ENCODE assay signal across 7 cellular contexts in the genomic region with DNA sequence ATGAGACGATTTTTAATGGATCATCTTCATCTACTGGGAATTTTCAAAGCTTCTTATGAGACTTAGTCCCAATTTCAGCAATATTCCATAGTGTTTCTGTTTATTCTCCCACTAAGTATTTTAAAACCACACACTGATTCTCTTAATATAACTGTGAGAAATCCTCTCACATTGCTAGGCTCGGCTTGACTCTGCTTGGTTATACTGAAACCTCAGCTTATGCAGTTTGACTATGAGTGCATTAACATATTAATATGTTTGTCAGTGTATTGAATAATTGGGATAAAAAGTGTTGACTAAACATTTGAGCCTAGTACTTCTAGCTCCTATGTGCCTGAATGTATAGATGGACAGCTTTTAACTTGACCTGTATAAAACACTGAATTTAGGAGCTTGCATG.
"Had no signal": no experiment of that assay in that cellular context is flagged by ENCODE, and none has a peak within 500 bp of the region (broad histone marks: within the 10 kb centered on the region; RNA-seq: fewer than 3 reads in every experiment).

No MANE protein-coding gene starts in this region.

- DNase-seq: H9, HCEC 1CT, KBM-7 had no signal

- H2AFZ ChIP-seq: GM23338 had no signal

- H3K4me3 ChIP-seq: GM23338 had no signal

- H3K27ac ChIP-seq: HL-60, KMS-11 had no signal

- H3K9ac ChIP-seq: KMS-11 had no signal

- ATAC-seq: GM23338, HepG2 had no signal

- H3K4me2 ChIP-seq: GM23338, KMS-11 had no signal
